Comparison of ENCODE assay signal across 29 cellular contexts in genomic region chr4:170414961-170415360, GRCh38.
"Had no signal": no experiment of that assay in that cellular context is flagged by ENCODE, and none has a peak within 500 bp of the region (broad histone marks: within the 10 kb centered on the region; RNA-seq: fewer than 3 reads in every experiment).

No MANE protein-coding gene starts in this region.

- H3K9me3 ChIP-seq: adrenal gland had no signal

- H3K4me1 Mint-ChIP-seq: activated CD4-positive, alpha-beta T cell treated with anti-CD3 and anti-CD28 coated beads, Interleukin-2, amount 10 ng/mL, durations not matched to agents 24 days and 14 days; brain had no signal

- DNase-seq: activated CD4-positive, alpha-beta T cell treated with anti-CD3 and anti-CD28 coated beads for 1 hour; activated CD4-positive, alpha-beta T cell treated with anti-CD3 and anti-CD28 coated beads, Interleukin-2, amount 10 ng/mL, durations not matched to agents 24 days and 14 days; activated CD4-positive, alpha-beta T cell treated with anti-CD3 and anti-CD28 coated beads, Interleukin-2, amount 50 U/mL, for 48 hours; activated CD4-positive, CD25-positive, alpha-beta regulatory T cell; activated CD8-positive, alpha-beta T cell treated with anti-CD3 and anti-CD28 coated beads, Interleukin-2, amount 10 ng/mL, durations not matched to agents 7 days and 5 days; activated gamma-delta T cell; activated naive CD4-positive, alpha-beta T cell treated with Interleukin-2 at 50 U/mL for 16 hours; activated T-cell treated with anti-CD3 and anti-CD28 coated beads, Interleukin-2, amount 50 U/mL, for 24 hours; adrenal gland; caudate nucleus; cerebellar nuclear complex; Karpas-422; NCI-H1105 treated with DMSO at 0.1 percent for 48 hours; NCI-H1436; NCI-H1694; NCI-H1930; NCI-H345; NCI-H524 treated with DMSO at 0.1 percent for 48 hours; NCI-H748 treated with DMSO at 0.1 percent for 48 hours; NK-92 treated with Interleukin-12 subunit alpha and Interleukin-12 subunit beta, amount 100 ng/mL, for 24 hours; PC-9; SIG-M5; T1000; WERI-Rb-1 had no signal

- H3K4me1 ChIP-seq: adrenal gland had no signal

- H3K27ac Mint-ChIP-seq: activated CD4-positive, alpha-beta T cell treated with anti-CD3 and anti-CD28 coated beads, Interleukin-2, amount 10 ng/mL, durations not matched to agents 24 days and 14 days; activated CD8-positive, alpha-beta T cell treated with anti-CD3 and anti-CD28 coated beads, Interleukin-2, amount 10 ng/mL, durations not matched to agents 7 days and 5 days; activated naive CD4-positive, alpha-beta T cell treated with anti-CD3 and anti-CD28 coated beads, Interleukin-2, amount 50 U/mL, for 72 hours; activated T-cell treated with anti-CD3 and anti-CD28 coated beads, Interleukin-2, amount 50 U/mL, for 24 hours; activated T-helper 2 cell treated with anti-CD3 and anti-CD28 coated beads, Interferon-gamma antibody, Interleukin-2, Interleukin-4, amounts not matched to agents 10 μg/mL and 5 μg/mL and 100 μg/mL, durations not matched to agents 14 hours and 24 hours and 36 hours had no signal

- H3K27me3 Mint-ChIP-seq: activated CD4-positive, alpha-beta T cell treated with anti-CD3 and anti-CD28 coated beads, Interleukin-2, amount 10 ng/mL, durations not matched to agents 24 days and 14 days; activated T-cell treated with anti-CD3 and anti-CD28 coated beads, Interleukin-2, amount 50 U/mL, for 24 hours had no signal

- H3K9me3 Mint-ChIP-seq: activated CD4-positive, alpha-beta T cell treated with anti-CD3 and anti-CD28 coated beads, Interleukin-2, amount 10 ng/mL, durations not matched to agents 24 days and 14 days; activated T-helper 2 cell treated with anti-CD3 and anti-CD28 coated beads, Interferon-gamma antibody, Interleukin-2, Interleukin-4, amounts not matched to agents 10 μg/mL and 5 μg/mL and 100 μg/mL, durations not matched to agents 14 hours and 24 hours and 36 hours had no signal

- H3K36me3 Mint-ChIP-seq: activated naive CD4-positive, alpha-beta T cell treated with anti-CD3 and anti-CD28 coated beads, Interleukin-2, amount 50 U/mL, for 72 hours; brain had no signal

- H3K4me3 ChIP-seq: adrenal gland, PC-9 had no signal

- H3K27ac ChIP-seq: adrenal gland, PC-9, RWPE1, WERI-Rb-1 had no signal

- H3K27me3 ChIP-seq: adrenal gland had no signal

- H3K36me3 ChIP-seq: adrenal gland, WERI-Rb-1 had no signal

- H3K4me3 Mint-ChIP-seq: activated CD4-positive, alpha-beta T cell treated with anti-CD3 and anti-CD28 coated beads, Interleukin-2, amount 10 ng/mL, durations not matched to agents 24 days and 14 days; activated CD8-positive, alpha-beta T cell treated with anti-CD3 and anti-CD28 coated beads, Interleukin-2, amount 10 ng/mL, durations not matched to agents 7 days and 5 days; activated T-cell treated with anti-CD3 and anti-CD28 coated beads, Interleukin-2, amount 50 U/mL, for 24 hours; brain had no signal

- ATAC-seq: activated CD8-positive, alpha-beta T cell treated with anti-CD3 and anti-CD28 coated beads, Interleukin-2, amount 10 ng/mL, durations not matched to agents 7 days and 5 days; activated naive CD4-positive, alpha-beta T cell treated with anti-CD3 and anti-CD28 coated beads, Interleukin-2, amount 50 U/mL, for 72 hours; Right ventricle myocardium inferior had no signal
